ENCODE assay signal across 24 cellular contexts in the genomic region with DNA sequence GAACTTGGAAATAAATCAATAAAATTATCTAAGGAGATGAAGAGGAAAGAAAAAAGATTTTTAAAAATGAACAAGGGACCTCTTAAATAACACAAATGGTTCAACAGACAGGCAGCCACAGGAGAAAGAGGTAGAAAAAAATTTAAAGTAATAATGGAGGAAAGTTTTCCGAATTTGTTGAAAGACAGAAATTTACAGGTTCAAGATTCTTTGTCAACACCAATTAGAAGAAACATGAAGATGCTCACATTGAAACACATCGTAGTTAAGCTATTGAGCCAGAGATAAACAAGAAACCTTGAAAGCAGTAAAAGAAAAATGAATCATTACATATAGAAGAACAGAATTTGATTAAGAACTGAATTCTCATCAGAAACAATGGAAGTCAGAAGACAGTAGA.
A peak's percentile ranks its signal among the peaks of the same experiment; 100 is the strongest.
DNase-seq lines count a peak whose midpoint lies in the region; ATAC-seq and TF ChIP-seq lines count a peak whose summit lies in the region.
"Had no signal": no experiment of that assay in that cellular context is flagged by ENCODE, and none has a peak within 500 bp of the region (broad histone marks: within the 10 kb centered on the region; RNA-seq: fewer than 3 reads in every experiment).

No MANE protein-coding gene starts in this region.

- H3K36me3 ChIP-seq in HEK293 (ENCODE audit: control insufficient read depth in 2 of 2, insufficient read depth in 1 of 2, low read length in 2 of 2) (no peaks in the 10 kb centered on the region), Panc1 (ENCODE audit: control insufficient read depth, insufficient read depth, low read length) (no peaks in the 10 kb centered on the region)
- H3K36me3 ChIP-seq: BE2C, BLaER1 had no signal

- ATAC-seq in Panc1: no peak
- no peak for ATAC-seq in HG03571 (IDR thresholded peaks at IDR 0.05; ENCODE audit: unreplicated experiment)
- ATAC-seq: GM12878 had no signal

- TF ChIP-seq CTCF in HEK293 (tag by site-specific recombination; IDR thresholded peaks at IDR 0.05) (no peak), Panc1 (IDR thresholded peaks at IDR 0.05) (no peak), nephron (IDR thresholded peaks at IDR 0.05; ENCODE audit: unreplicated experiment in 3 of 3) (no peak)

- H3K27me3 Mint-ChIP-seq in nephron (ENCODE audit: low read depth): peaks cover 4% of the 10 kb centered on the region
- peaks cover 3% of the 10 kb centered on the region for H3K27me3 Mint-ChIP-seq in activated T-helper 2 cell treated with anti-CD3 and anti-CD28 coated beads, Interferon-gamma antibody, Interleukin-2, Interleukin-4, amounts not matched to agents 10 μg/mL and 5 μg/mL and 100 μg/mL, durations not matched to agents 14 hours and 24 hours and 36 hours (ENCODE audit: low read depth)

- DNase-seq in Panc1 (ENCODE audit: low read depth, low spot score) (no peak), glomerular visceral epithelial cell (ENCODE audit: extremely low spot score) (no peak)
- no peak for DNase-seq in activated T-helper 2 cell treated with anti-CD3 and anti-CD28 coated beads, Interferon-gamma antibody, Interleukin-2, Interleukin-4, amounts not matched to agents 10 μg/mL and 5 μg/mL and 100 μg/mL, durations not matched to agents 14 hours and 24 hours and 36 hours (ENCODE audit: low spot score)
- DNase-seq: 8988T; ACHN; BE2C; C1 segment of cervical spinal cord; CD4-positive, alpha-beta memory T cell; CD4-positive, CD25-positive, alpha-beta regulatory T cell; CD8-positive, alpha-beta memory T cell; COR-L47; DMS 273 treated with DMSO at 0.1 percent for 48 hours; DMS153; DMS53; DMS79; DND-41; EL; GDM1 had no signal

- no peak overlapping the region for H3K4me3 Mint-ChIP-seq in nephron
- no peak overlapping the region for H3K4me3 Mint-ChIP-seq in activated T-helper 2 cell treated with anti-CD3 and anti-CD28 coated beads, Interferon-gamma antibody, Interleukin-2, Interleukin-4, amounts not matched to agents 10 μg/mL and 5 μg/mL and 100 μg/mL, durations not matched to agents 14 hours and 24 hours and 36 hours (ENCODE audit: low read depth)
- H3K4me3 Mint-ChIP-seq: CD14-positive monocyte; CD4-positive, alpha-beta memory T cell; CD4-positive, CD25-positive, alpha-beta regulatory T cell; CD8-positive, alpha-beta memory T cell had no signal

- CTCF ChIA-PET in HEK293 (lab: Yijun Ruan, JAX): interaction anchor here (0.6 to 1.2 kb wide), 3 partner anchors 33 to 313 kb away, joined by 3 to 4 read pairs (median 3); no protein-coding TSS in a partner anchor
- CTCF ChIA-PET in Panc1 (lab: Charles Lee): no interaction called here

- H3K27me3 ChIP-seq in Panc1 (ENCODE audit: control insufficient read depth, insufficient read depth, low read length): no peaks in the 10 kb centered on the region
- H3K27me3 ChIP-seq: BE2C, BLaER1 had no signal

- intact Hi-C loops in Panc1 (cut with micrococcal nuclease; ENCODE audit: unreplicated experiment): no loop called here
- intact Hi-C loops in activated T-helper 2 cell treated with anti-CD3 and anti-CD28 coated beads, Interferon-gamma antibody, Interleukin-2, Interleukin-4, amounts not matched to agents 10 μg/mL and 5 μg/mL and 100 μg/mL, durations not matched to agents 14 hours and 24 hours and 36 hours (cut with micrococcal nuclease): no loop called here

- no peak overlapping the region for H3K27ac ChIP-seq in HEK293 (ENCODE audit: extremely low read depth, low read depth, low read length)
- peak overlapping the region; percentile 35; the same call in 1 of the 2 replicates for H3K27ac ChIP-seq in Panc1 (ENCODE audit: low read length)
- H3K27ac ChIP-seq: BLaER1 had no signal

- no peaks in the 10 kb centered on the region for H3K4me1 ChIP-seq in HEK293 (ENCODE audit: control insufficient read depth, insufficient read depth, low read length)
- peaks cover 14% of the 10 kb centered on the region for H3K4me1 ChIP-seq in Panc1 (ENCODE audit: control insufficient read depth, insufficient read depth, low read length)
- H3K4me1 ChIP-seq: BE2C, BLaER1 had no signal

- no TSS peak for BruUV-seq in Panc1 (replicated peaks; lab: Mats Ljungman, UMichigan)

- H3K9me3 ChIP-seq in HEK293 (ENCODE audit: control insufficient read depth, insufficient read depth, low read depth, low read length) (0 out of 2 replicates have a peak, but pooled peaks cover 2% of the 10 kb centered on the region), Panc1 (ENCODE audit: control insufficient read depth, insufficient read depth, low read depth, low read length) (no peaks in the 10 kb centered on the region)
- H3K9me3 ChIP-seq: BE2C, BLaER1 had no signal

- POLR2A ChIA-PET in HEK293 (lab: Yijun Ruan, JAX): no interaction called here
- POLR2A ChIA-PET in Panc1 (lab: Charles Lee): no interaction called here

- no peak overlapping the region for H3K4me3 ChIP-seq in HEK293 (ENCODE audit: low read depth, low read length)
- no peak overlapping the region for H3K4me3 ChIP-seq in Panc1 (ENCODE audit: low read depth in 2 of 2, low read length in 2 of 2)
- H3K4me3 ChIP-seq: BLaER1, GM12878 had no signal

- peak overlapping the region; percentile 56 to 90 (median 59) for H3K27ac Mint-ChIP-seq in nephron
- H3K27ac Mint-ChIP-seq in activated T-helper 2 cell treated with anti-CD3 and anti-CD28 coated beads, Interferon-gamma antibody, Interleukin-2, Interleukin-4, amounts not matched to agents 10 μg/mL and 5 μg/mL and 100 μg/mL, durations not matched to agents 14 hours and 24 hours and 36 hours: no peak overlapping the region
- H3K27ac Mint-ChIP-seq: CD14-positive monocyte; CD4-positive, alpha-beta memory T cell; CD4-positive, CD25-positive, alpha-beta regulatory T cell; CD8-positive, alpha-beta memory T cell had no signal

- in situ Hi-C loops in Panc1 (cut with HindIII; ENCODE audit: low pct_unique_long_range_greater_than_20kb, low sequenced_read_pairs): no loop called here

- peaks cover 4% of the 10 kb centered on the region for H3K9me3 Mint-ChIP-seq in nephron
- H3K9me3 Mint-ChIP-seq in activated T-helper 2 cell treated with anti-CD3 and anti-CD28 coated beads, Interferon-gamma antibody, Interleukin-2, Interleukin-4, amounts not matched to agents 10 μg/mL and 5 μg/mL and 100 μg/mL, durations not matched to agents 14 hours and 24 hours and 36 hours: no peaks in the 10 kb centered on the region

- peaks cover 27% of the 10 kb centered on the region for H3K4me1 Mint-ChIP-seq in nephron
- no peaks in the 10 kb centered on the region for H3K4me1 Mint-ChIP-seq in activated T-helper 2 cell treated with anti-CD3 and anti-CD28 coated beads, Interferon-gamma antibody, Interleukin-2, Interleukin-4, amounts not matched to agents 10 μg/mL and 5 μg/mL and 100 μg/mL, durations not matched to agents 14 hours and 24 hours and 36 hours (ENCODE audit: low read depth)
- H3K4me1 Mint-ChIP-seq: CD14-positive monocyte; CD4-positive, alpha-beta memory T cell; CD4-positive, CD25-positive, alpha-beta regulatory T cell; CD8-positive, alpha-beta memory T cell had no signal

- peaks cover 4% of the 10 kb centered on the region for H3K36me3 Mint-ChIP-seq in nephron (ENCODE audit: low read depth)
- H3K36me3 Mint-ChIP-seq in activated T-helper 2 cell treated with anti-CD3 and anti-CD28 coated beads, Interferon-gamma antibody, Interleukin-2, Interleukin-4, amounts not matched to agents 10 μg/mL and 5 μg/mL and 100 μg/mL, durations not matched to agents 14 hours and 24 hours and 36 hours (ENCODE audit: low read depth): no peaks in the 10 kb centered on the region
- H3K36me3 Mint-ChIP-seq: CD14-positive monocyte; CD4-positive, alpha-beta memory T cell; CD4-positive, CD25-positive, alpha-beta regulatory T cell; CD8-positive, alpha-beta memory T cell had no signal

TF ChIP-seq in HEK293, 187 proteins besides CTCF, POLR2A, EP300 and RAD21:
- TF ChIP-seq BCL11B (tag by site-specific recombination; IDR thresholded peaks at IDR 0.05; ENCODE audit: low read depth) (no peak), ZNF558 (tag by site-specific recombination; IDR thresholded peaks at IDR 0.05) (peak; percentile 93)
